8 cellular contexts compared by ENCODE assay signal in genomic region chr20:33664085-33664761, GRCh38. TPM values are rescaled to one million over a fixed set of nuclear protein-coding genes. Genes with fewer than 3 reads are reported as not detected.
DNase-seq lines count a peak whose midpoint lies in the region; ATAC-seq and TF ChIP-seq lines count a peak whose summit lies in the region.

No MANE protein-coding gene starts in this region.

- H3K9ac ChIP-seq in ES-I3 (ENCODE audit: low read depth, low read length) (peak overlapping the region; percentile 56), rectal smooth muscle tissue (ENCODE audit: low read length) (peak overlapping the region; percentile 84)

- DNase-seq in Panc1 (ENCODE audit: low read depth, low spot score) (no peak), epithelial cell of prostate (ENCODE audit: low read depth, low spot score) (no peak), amygdala (lab: John Stamatoyannopoulos, UW) (no peak), NOMO-1 (lab: John Stamatoyannopoulos, UW; ENCODE audit: unreplicated experiment in 2 of 2) (no peak), HuH-7.5 (ENCODE audit: low spot score) (no peak)

- intact Hi-C loops in Panc1 (cut with micrococcal nuclease; ENCODE audit: unreplicated experiment), result no loop called here

- H3K27me3 ChIP-seq in Panc1 (ENCODE audit: control insufficient read depth, insufficient read depth, low read length) (no peaks in the 10 kb centered on the region), rectal smooth muscle tissue (ENCODE audit: control insufficient read depth, insufficient read depth, low read length) (no peaks in the 10 kb centered on the region)

- POLR2A ChIA-PET in Panc1 (lab: Charles Lee), result interaction anchor here (0.5 kb wide), 1 partner anchor 18 kb away, joined by 3 read pairs; no protein-coding TSS in a partner anchor

- TF ChIP-seq CTCF in Panc1 (IDR thresholded peaks at IDR 0.05), result no peak

- H3K4me3 ChIP-seq in Panc1 (ENCODE audit: low read depth in 2 of 2, low read length in 2 of 2), result peak overlapping the region; percentile 67 to 78
- peak overlapping the region; percentile 88 for H3K4me3 ChIP-seq in rectal smooth muscle tissue (ENCODE audit: low read length)

- BruUV-seq in Panc1 (replicated peaks; lab: Mats Ljungman, UMichigan), result no TSS peak

- peaks cover 10% of the 10 kb centered on the region; the same call in 1 of the 2 replicates for H3K4me1 ChIP-seq in ES-I3 (ENCODE audit: insufficient read depth, low read length)
- peaks cover 14% of the 10 kb centered on the region for H3K4me1 ChIP-seq in Panc1 (ENCODE audit: control insufficient read depth, insufficient read depth, low read length)
- peaks cover 22% of the 10 kb centered on the region for H3K4me1 ChIP-seq in rectal smooth muscle tissue (ENCODE audit: control insufficient read depth, insufficient read depth, low read length)

- CTCF ChIA-PET in Panc1 (lab: Charles Lee), result no interaction called here

- in situ Hi-C loops in Panc1 (cut with HindIII; ENCODE audit: low pct_unique_long_range_greater_than_20kb, low sequenced_read_pairs), result no loop called here

- ATAC-seq in Panc1 (peak; percentile 29), GM18861 (IDR thresholded peaks at IDR 0.05; ENCODE audit: unreplicated experiment) (no peak)

- H3K36me3 ChIP-seq in ES-I3 (ENCODE audit: insufficient read depth, low read length) (no peaks in the 10 kb centered on the region), Panc1 (ENCODE audit: control insufficient read depth, insufficient read depth, low read length) (no peaks in the 10 kb centered on the region), rectal smooth muscle tissue (ENCODE audit: control insufficient read depth, insufficient read depth, low read length) (peaks cover under 1% of the 10 kb centered on the region)

- no peaks in the 10 kb centered on the region for H3K9me3 ChIP-seq in ES-I3 (ENCODE audit: control insufficient read depth, insufficient read depth, low read length)
- no peaks in the 10 kb centered on the region for H3K9me3 ChIP-seq in Panc1 (ENCODE audit: control insufficient read depth, insufficient read depth, low read depth, low read length)

- peak overlapping the region; percentile 92 for H3K27ac ChIP-seq in Panc1 (ENCODE audit: low read length)
- peak overlapping the region; percentile 67 for H3K27ac ChIP-seq in epithelial cell of prostate
- H3K27ac ChIP-seq in rectal smooth muscle tissue (ENCODE audit: low read depth, low read length), result peak overlapping the region; percentile 91

RNA-seq across cellular contexts. Expression of gene C20orf144, which starts 2.1 kb away (rescaled TPM):
- not detected for total RNA-seq in Panc1 (2021; ENCODE audit: unreplicated experiment)
- polyA plus RNA-seq in Panc1 (2012; ENCODE audit: insufficient read length), result 0.46 TPM

RNA-seq across cellular contexts. Expression of gene ACTL10, which starts 2.5 kb away (rescaled TPM):
- not detected for total RNA-seq in Panc1 (2021; ENCODE audit: unreplicated experiment)
- polyA plus RNA-seq in Panc1 (2012; ENCODE audit: insufficient read length), result 0.11 TPM

RNA-seq across cellular contexts. Expression of gene NECAB3, which starts 10.0 kb away (rescaled TPM):
- total RNA-seq in Panc1 (2021; ENCODE audit: unreplicated experiment), result 46.4 TPM
- 46.9 TPM for polyA plus RNA-seq in Panc1 (2012; ENCODE audit: insufficient read length)

RNA-seq across cellular contexts. Expression of gene E2F1, which starts 22.0 kb away (rescaled TPM):
- total RNA-seq in Panc1 (2021; ENCODE audit: unreplicated experiment), result 64.2 TPM
- 35.8 TPM for polyA plus RNA-seq in Panc1 (2012; ENCODE audit: insufficient read length)

RNA-seq across cellular contexts. Expression of gene PXMP4, which starts 55.9 kb away (rescaled TPM):
- total RNA-seq in Panc1 (2021; ENCODE audit: unreplicated experiment), result 12.0 TPM
- 11.5 TPM for polyA plus RNA-seq in Panc1 (2012; ENCODE audit: insufficient read length)
